ENCODE assay signal across 8 cellular contexts in the genomic region with DNA sequence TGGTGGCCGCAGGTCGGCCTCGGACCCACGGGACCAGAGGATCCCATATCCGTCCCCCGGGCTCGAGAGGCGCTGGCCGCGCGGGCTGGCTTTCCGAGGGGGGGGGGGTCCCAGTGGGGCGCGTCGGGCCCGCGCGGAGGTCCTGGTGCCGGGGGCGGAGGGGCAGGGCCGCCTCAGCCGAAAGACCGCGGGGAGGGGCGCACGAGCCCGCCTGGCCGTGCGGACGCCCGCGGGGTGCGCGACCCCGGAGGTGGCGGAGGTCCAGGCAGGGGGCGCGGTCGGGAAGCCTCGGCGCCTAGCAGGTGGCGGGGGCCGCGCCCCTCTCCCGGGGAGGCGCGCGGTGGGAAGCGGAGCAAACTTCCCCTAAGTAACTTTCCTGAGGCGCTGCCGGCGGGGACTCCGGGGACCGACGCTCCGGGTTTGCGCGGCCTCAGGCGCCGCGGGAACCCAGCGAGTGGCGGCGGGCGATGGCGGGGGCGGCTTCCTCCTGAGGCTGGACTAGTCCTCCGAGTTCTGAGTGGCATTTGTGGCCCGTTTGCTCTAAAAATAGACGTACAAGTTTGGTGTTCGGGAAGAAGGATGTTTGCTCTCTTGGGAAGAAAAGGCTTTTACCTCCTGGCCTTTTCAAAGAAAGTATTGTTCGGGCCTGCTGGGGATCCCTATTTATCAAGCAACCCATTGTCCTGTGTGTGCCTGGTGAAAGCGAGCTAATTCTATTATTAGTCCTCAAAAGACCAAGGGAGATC. TPM values are rescaled to one million over a fixed set of nuclear protein-coding genes. Genes with fewer than 3 reads are reported as not detected.
DNase-seq lines count a peak whose midpoint lies in the region; ATAC-seq and TF ChIP-seq lines count a peak whose summit lies in the region.

No MANE protein-coding gene starts in this region.

- no peak for TF ChIP-seq CTCF in WI38 (IDR thresholded peaks at IDR 0.05; ENCODE audit: low read depth, low read length)
- TF ChIP-seq CTCF in esophagus squamous epithelium (IDR thresholded peaks at IDR 0.05), result no peak
- TF ChIP-seq CTCF in type B pancreatic cell (conservative IDR thresholded peaks at IDR 0.05), result no peak

- H3K27me3 ChIP-seq in esophagus squamous epithelium, result no peaks in the 10 kb centered on the region

- H3K9me3 ChIP-seq in esophagus squamous epithelium, result no peaks in the 10 kb centered on the region

- ATAC-seq in GM21737 (IDR thresholded peaks at IDR 0.05; ENCODE audit: unreplicated experiment), result peak; percentile 28
- ATAC-seq in GM21529 (IDR thresholded peaks at IDR 0.05; ENCODE audit: unreplicated experiment), result no peak

- intact Hi-C loops in esophagus squamous epithelium (cut with DNase I), result no loop called here

- H3K36me3 Mint-ChIP-seq in type B pancreatic cell, result peaks cover 14% of the 10 kb centered on the region

- peaks cover 2% of the 10 kb centered on the region for H3K27me3 Mint-ChIP-seq in type B pancreatic cell

- H3K27ac Mint-ChIP-seq in type B pancreatic cell, result peak overlapping the region; percentile 94

- peak overlapping the region; percentile 77 to 94 (median 91) for H3K27ac ChIP-seq in esophagus squamous epithelium

- peak overlapping the region; percentile 97 for H3K4me3 Mint-ChIP-seq in type B pancreatic cell

- no peak for TF ChIP-seq POLR2A in esophagus squamous epithelium (IDR thresholded peaks at IDR 0.05)

- peaks cover 3 to 30% (median 5%) of the 10 kb centered on the region in 3 donors for H3K4me1 ChIP-seq in esophagus squamous epithelium

- H3K4me3 ChIP-seq in WI38 (ENCODE audit: low read depth, low read length) (peak overlapping the region; percentile 69), esophagus squamous epithelium (peak overlapping the region; percentile 75 to 93 (median 90))

- DNase-seq in DMS53 treated with DMSO at 0.1 percent for 48 hours (lab: John Stamatoyannopoulos, UW; ENCODE audit: unreplicated experiment), result peak; percentile 13
- DNase-seq in LoVo (ENCODE audit: low spot score), result peak; percentile 68
- no peak for DNase-seq in esophagus squamous epithelium (lab: John Stamatoyannopoulos, UW)
- DNase-seq in mucosa of gallbladder (ENCODE audit: low spot score), result peak; percentile 19
- DNase-seq in type B pancreatic cell (ENCODE audit: extremely low spot score, unreplicated experiment), result peak; percentile 75

- 1 to 2% methylated on average over 5 to 28 of the region's 73 CpGs for WGBS in esophagus squamous epithelium, 2 donors

- peaks cover 31% of the 10 kb centered on the region for H3K4me1 Mint-ChIP-seq in type B pancreatic cell (ENCODE audit: unreplicated experiment)

- peaks cover 7% of the 10 kb centered on the region for H3K9me3 Mint-ChIP-seq in type B pancreatic cell

- H3K36me3 ChIP-seq in esophagus squamous epithelium, result no peaks in the 10 kb centered on the region

RNA-seq across cellular contexts. Expression of gene BTBD3, which starts 26.4 kb away (rescaled TPM):
- 10 to 100 TPM; 12.4 to 24.0 (median 15.9) TPM for total RNA-seq in esophagus squamous epithelium
- 33.6 TPM for total RNA-seq in mucosa of gallbladder
- 75.8 and 114 TPM in 2 replicates for total RNA-seq in type B pancreatic cell (ENCODE audit: low replicate concordance)
